ENCODE assay signal across 8 cellular contexts in genomic region chr5:149442563-149443182, GRCh38.
DNase-seq lines count a peak whose midpoint lies in the region; ATAC-seq, FAIRE-seq and TF ChIP-seq lines count a peak whose summit lies in the region.

No MANE protein-coding gene starts in this region.

- no peaks in the 10 kb centered on the region for H3K9me3 Mint-ChIP-seq in activated T-helper 17 cell treated with anti-CD3 and anti-CD28 coated beads, Interleukin-2, amount 50 U/mL, for 72 hours
- H3K9me3 Mint-ChIP-seq in neural progenitor cell: no peaks in the 10 kb centered on the region
- no peaks in the 10 kb centered on the region for H3K9me3 Mint-ChIP-seq in stimulated activated naive CD8-positive, alpha-beta T cell treated with anti-CD3 and anti-CD28 coated beads, Interleukin-15, amount 100 ng/mL, for 72 hours

- H2AFZ ChIP-seq in ACC112 (ENCODE audit: low read length, unreplicated experiment) (no peak overlapping the region), neural progenitor cell (replicated peaks) (no peak overlapping the region)

- H3K36me3 Mint-ChIP-seq in activated T-helper 17 cell treated with anti-CD3 and anti-CD28 coated beads, Interleukin-2, amount 50 U/mL, for 72 hours (ENCODE audit: low read depth): no peaks in the 10 kb centered on the region
- no peaks in the 10 kb centered on the region for H3K36me3 Mint-ChIP-seq in neural progenitor cell

- H3K4me1 ChIP-seq in ACC112 (ENCODE audit: control insufficient read depth, insufficient read depth, low read length, unreplicated experiment) (peaks cover 14% of the 10 kb centered on the region), neural progenitor cell (peaks cover 17% of the 10 kb centered on the region)

- peaks cover 20% of the 10 kb centered on the region for H3K4me1 Mint-ChIP-seq in activated T-helper 17 cell treated with anti-CD3 and anti-CD28 coated beads, Interleukin-2, amount 50 U/mL, for 72 hours
- peaks cover 40% of the 10 kb centered on the region for H3K4me1 Mint-ChIP-seq in neural progenitor cell
- H3K4me1 Mint-ChIP-seq in stimulated activated naive CD8-positive, alpha-beta T cell treated with anti-CD3 and anti-CD28 coated beads, Interleukin-15, amount 100 ng/mL, for 72 hours: peaks cover 14% of the 10 kb centered on the region

- H4K20me1 ChIP-seq in neural progenitor cell (ENCODE audit: low read depth): no peaks in the 10 kb centered on the region

- H3K4me3 ChIP-seq in ACC112 (ENCODE audit: low read depth, low read length): no peak overlapping the region
- no peak overlapping the region for H3K4me3 ChIP-seq in fibroblast of pulmonary artery (replicated peaks; ENCODE audit: low read depth, low read length)
- no peak overlapping the region for H3K4me3 ChIP-seq in neural progenitor cell

- H3K79me2 ChIP-seq in ACC112 (ENCODE audit: control insufficient read depth, insufficient read depth, low read length, unreplicated experiment) (no peaks in the 10 kb centered on the region), neural progenitor cell (ENCODE audit: low read depth) (no peaks in the 10 kb centered on the region)

- peak; percentile 87 for ATAC-seq in GM18498 (IDR thresholded peaks at IDR 0.05; ENCODE audit: unreplicated experiment)
- peak; percentile 85 for ATAC-seq in HG03354 (IDR thresholded peaks at IDR 0.05; ENCODE audit: poor library complexity, severe bottlenecking, unreplicated experiment)
- ATAC-seq in activated T-helper 17 cell treated with anti-CD3 and anti-CD28 coated beads, Interleukin-2, amount 50 U/mL, for 72 hours (replicated peaks): peak; percentile 76
- peak; percentile 78 for ATAC-seq in stimulated activated naive CD8-positive, alpha-beta T cell treated with anti-CD3 and anti-CD28 coated beads, Interleukin-15, amount 100 ng/mL, for 72 hours

- H3K9me3 ChIP-seq in neural progenitor cell (ENCODE audit: low read depth): no peaks in the 10 kb centered on the region

- peak; percentile 64 for DNase-seq in RCC 7860 (ENCODE audit: low spot score)
- peak; percentile 83 for DNase-seq in fibroblast of pulmonary artery (ENCODE audit: low read depth)
- peak; percentile 70 for DNase-seq in neural progenitor cell (ENCODE audit: low spot score)
- DNase-seq in stimulated activated naive CD8-positive, alpha-beta T cell treated with anti-CD3 and anti-CD28 coated beads, Interleukin-15, amount 100 ng/mL, for 72 hours: peak; percentile 68 to 70

- no peak overlapping the region for H3K9ac ChIP-seq in neural progenitor cell

- peak overlapping the region; percentile 12; the same call in 1 of the 2 replicates for H3K27ac ChIP-seq in ACC112 (ENCODE audit: low read depth, low read length)
- H3K27ac ChIP-seq in neural progenitor cell: no peak overlapping the region

- H3K27ac Mint-ChIP-seq in activated T-helper 17 cell treated with anti-CD3 and anti-CD28 coated beads, Interleukin-2, amount 50 U/mL, for 72 hours: no peak overlapping the region
- peak overlapping the region; percentile 99 for H3K27ac Mint-ChIP-seq in neural progenitor cell
- no peak overlapping the region for H3K27ac Mint-ChIP-seq in stimulated activated naive CD8-positive, alpha-beta T cell treated with anti-CD3 and anti-CD28 coated beads, Interleukin-15, amount 100 ng/mL, for 72 hours

- no peaks in the 10 kb centered on the region for H3K27me3 Mint-ChIP-seq in activated T-helper 17 cell treated with anti-CD3 and anti-CD28 coated beads, Interleukin-2, amount 50 U/mL, for 72 hours
- H3K27me3 Mint-ChIP-seq in neural progenitor cell (ENCODE audit: insufficient read depth, low read depth): peaks cover 8% of the 10 kb centered on the region
- no peaks in the 10 kb centered on the region for H3K27me3 Mint-ChIP-seq in stimulated activated naive CD8-positive, alpha-beta T cell treated with anti-CD3 and anti-CD28 coated beads, Interleukin-15, amount 100 ng/mL, for 72 hours

- FAIRE-seq in RCC 7860 (lab: Jason Lieb, UNC): no peak

- H3K4me2 ChIP-seq in neural progenitor cell: no peak overlapping the region

- no peaks in the 10 kb centered on the region for H3K27me3 ChIP-seq in ACC112 (ENCODE audit: insufficient read depth, low read length)
- H3K27me3 ChIP-seq in neural progenitor cell: no peaks in the 10 kb centered on the region

- peak; percentile 95 for TF ChIP-seq CTCF in fibroblast of pulmonary artery (IDR thresholded peaks at IDR 0.05; ENCODE audit: low read length, missing control alignments)
- peak; percentile 78 for TF ChIP-seq CTCF in neural progenitor cell (IDR thresholded peaks at IDR 0.05)

- H3K4me3 Mint-ChIP-seq in activated T-helper 17 cell treated with anti-CD3 and anti-CD28 coated beads, Interleukin-2, amount 50 U/mL, for 72 hours: no peak overlapping the region
- no peak overlapping the region for H3K4me3 Mint-ChIP-seq in neural progenitor cell
- H3K4me3 Mint-ChIP-seq in stimulated activated naive CD8-positive, alpha-beta T cell treated with anti-CD3 and anti-CD28 coated beads, Interleukin-15, amount 100 ng/mL, for 72 hours: no peak overlapping the region

- peaks cover 24% of the 10 kb centered on the region for H3F3A ChIP-seq in neural progenitor cell (ENCODE audit: low read depth)

- H3K36me3 ChIP-seq in ACC112 (ENCODE audit: insufficient read depth, low read length) (no peaks in the 10 kb centered on the region), neural progenitor cell (no peaks in the 10 kb centered on the region)
